Comparison of ENCODE assay signal across 22 cellular contexts in genomic region chr12:30243426-30243825, GRCh38.
DNase-seq lines count a peak whose midpoint lies in the region; ATAC-seq and TF ChIP-seq lines count a peak whose summit lies in the region.
"Had no signal": no experiment of that assay in that cellular context is flagged by ENCODE, and none has a peak within 500 bp of the region (broad histone marks: within the 10 kb centered on the region; RNA-seq: fewer than 3 reads in every experiment).

No MANE protein-coding gene starts in this region.

- H3K4me1 ChIP-seq in BE2C (peaks cover 16% of the 10 kb centered on the region), smooth muscle cell (ENCODE audit: low read depth) (no peaks in the 10 kb centered on the region), GM23338 (ENCODE audit: insufficient read depth) (no peaks in the 10 kb centered on the region), SJCRH30 (no peaks in the 10 kb centered on the region)
- H3K4me1 ChIP-seq: A549; BLaER1 treated with 17β-estradiol and CSF1 and Interleukin-3, amounts not matched to agents 10 nM and 100 nM; HAP-1 had no signal

- H3F3A ChIP-seq in smooth muscle cell (ENCODE audit: low read depth) (no peaks in the 10 kb centered on the region), GM23338 (replicated peaks; ENCODE audit: low read depth) (no peaks in the 10 kb centered on the region)

- H3K9me3 Mint-ChIP-seq in GM23338 = no peaks in the 10 kb centered on the region
- H3K9me3 Mint-ChIP-seq: CD4-positive, alpha-beta T cell had no signal

- H3K4me3 Mint-ChIP-seq in GM23338 = no peak overlapping the region
- H3K4me3 Mint-ChIP-seq: B cell; CD14-positive monocyte; CD4-positive, alpha-beta T cell; CD8-positive, alpha-beta memory T cell had no signal

- ATAC-seq in SK-N-SH treated with all-trans-retinoic acid at 6 μM for 48 hours (no peak), GM23338 (no peak)
- ATAC-seq: A549, GM12878 had no signal

- WGBS in smooth muscle cell (ENCODE audit: low lambda C conversion rate) = 42% methylated on average over 2 of the region's 2 CpGs

- H3K79me2 ChIP-seq in smooth muscle cell (ENCODE audit: low read depth) (no peaks in the 10 kb centered on the region), GM23338 (replicated peaks; ENCODE audit: insufficient read depth) (no peaks in the 10 kb centered on the region)

- H3K4me2 ChIP-seq in smooth muscle cell = no peak overlapping the region
- H3K4me2 ChIP-seq in GM23338 = no peak overlapping the region
- H3K4me2 ChIP-seq: A549; BLaER1 treated with 17β-estradiol and CSF1 and Interleukin-3, amounts not matched to agents 10 nM and 100 nM had no signal

- H4K20me1 ChIP-seq in smooth muscle cell (ENCODE audit: low read depth) = no peaks in the 10 kb centered on the region
- H4K20me1 ChIP-seq in GM23338 (replicated peaks; ENCODE audit: insufficient read depth) = no peaks in the 10 kb centered on the region
- H4K20me1 ChIP-seq: BLaER1 treated with 17β-estradiol and CSF1 and Interleukin-3, amounts not matched to agents 10 nM and 100 nM had no signal

- H3K27me3 Mint-ChIP-seq in GM23338 (ENCODE audit: insufficient read depth, low read depth, poor library complexity) = no peaks in the 10 kb centered on the region
- H3K27me3 Mint-ChIP-seq: B cell; CD4-positive, alpha-beta T cell; CD8-positive, alpha-beta memory T cell had no signal

- no peaks in the 10 kb centered on the region; the same call in 1 of the 2 replicates for H3K9me2 ChIP-seq in GM23338 (ENCODE audit: insufficient read depth)

- no peak overlapping the region for H3K4me3 ChIP-seq in BE2C (ENCODE audit: low read depth, low read length)
- H3K4me3 ChIP-seq in smooth muscle cell = no peak overlapping the region
- no peak overlapping the region for H3K4me3 ChIP-seq in GM23338
- no peak overlapping the region for H3K4me3 ChIP-seq in SJCRH30
- H3K4me3 ChIP-seq: A549; BLaER1 treated with 17β-estradiol and CSF1 and Interleukin-3, amounts not matched to agents 10 nM and 100 nM; GM12878; HAP-1 had no signal

- H2AFZ ChIP-seq in smooth muscle cell (ENCODE audit: low read depth) (peak overlapping the region; percentile 39), GM23338 (no peak overlapping the region)

- TF ChIP-seq CTCF in BE2C (IDR thresholded peaks at IDR 0.05; ENCODE audit: low read depth, low read length) = no peak
- TF ChIP-seq CTCF in smooth muscle cell (IDR thresholded peaks at IDR 0.05; ENCODE audit: borderline replicate concordance, insufficient read depth, poor library complexity, severe bottlenecking) = no peak
- no peak for TF ChIP-seq CTCF in GM23338 (conservative IDR thresholded peaks at IDR 0.05; ENCODE audit: low read depth in 2 of 2)

- no peak overlapping the region for H3K27ac Mint-ChIP-seq in GM23338
- H3K27ac Mint-ChIP-seq: B cell; CD14-positive monocyte; CD4-positive, alpha-beta T cell; CD8-positive, alpha-beta memory T cell had no signal

- DNase-seq in BE2C (peak; percentile 40), SK-MEL-5 (ENCODE audit: low read depth, low spot score) (peak; percentile 17), smooth muscle cell (lab: John Stamatoyannopoulos, UW; ENCODE audit: unreplicated experiment) (no peak), GM23338 (ENCODE audit: low spot score) (no peak), AML-193 (lab: John Stamatoyannopoulos, UW) (no peak), SJCRH30 (no peak)
- DNase-seq: 8988T; ACHN; CD4-positive, alpha-beta T cell; CD8-positive, alpha-beta memory T cell; DMS 273 treated with DMSO at 0.1 percent for 48 hours; DMS79; EL; GDM1; GOT3 had no signal

- no peak overlapping the region for H3K27ac ChIP-seq in smooth muscle cell (ENCODE audit: low read depth)
- no peak overlapping the region for H3K27ac ChIP-seq in GM23338 (ENCODE audit: low read depth)
- H3K27ac ChIP-seq in SJCRH30 = no peak overlapping the region
- H3K27ac ChIP-seq: A549; BLaER1 treated with 17β-estradiol and CSF1 and Interleukin-3, amounts not matched to agents 10 nM and 100 nM had no signal

- no peaks in the 10 kb centered on the region for H3K27me3 ChIP-seq in BE2C
- no peaks in the 10 kb centered on the region for H3K27me3 ChIP-seq in smooth muscle cell (ENCODE audit: low read depth)
- H3K27me3 ChIP-seq in GM23338 (ENCODE audit: insufficient read depth) = no peaks in the 10 kb centered on the region
- H3K27me3 ChIP-seq in SJCRH30 = no peaks in the 10 kb centered on the region
- H3K27me3 ChIP-seq: BLaER1 treated with 17β-estradiol and CSF1 and Interleukin-3, amounts not matched to agents 10 nM and 100 nM had no signal

- no peaks in the 10 kb centered on the region for H3K9me3 ChIP-seq in BE2C
- no peaks in the 10 kb centered on the region for H3K9me3 ChIP-seq in smooth muscle cell (replicated peaks; ENCODE audit: low read depth)
- H3K9me3 ChIP-seq in SJCRH30 (replicated peaks) = no peaks in the 10 kb centered on the region
- H3K9me3 ChIP-seq: A549; BLaER1 treated with 17β-estradiol and CSF1 and Interleukin-3, amounts not matched to agents 10 nM and 100 nM; HAP-1 had no signal

- H3K36me3 Mint-ChIP-seq in GM23338 (ENCODE audit: low read depth) = no peaks in the 10 kb centered on the region
- H3K36me3 Mint-ChIP-seq: CD14-positive monocyte; CD8-positive, alpha-beta memory T cell had no signal

- no peaks in the 10 kb centered on the region for H3K36me3 ChIP-seq in BE2C
- no peaks in the 10 kb centered on the region for H3K36me3 ChIP-seq in smooth muscle cell (ENCODE audit: low read depth)
- H3K36me3 ChIP-seq in GM23338 (ENCODE audit: insufficient read depth) = no peaks in the 10 kb centered on the region
- no peaks in the 10 kb centered on the region for H3K36me3 ChIP-seq in SJCRH30
- H3K36me3 ChIP-seq: BLaER1 treated with 17β-estradiol and CSF1 and Interleukin-3, amounts not matched to agents 10 nM and 100 nM; HAP-1 had no signal

- in situ Hi-C loops in SK-MEL-5 (cut with HindIII; ENCODE audit: low pct_unique_long_range_greater_than_20kb, low sequenced_read_pairs) = no loop called here

- no peaks in the 10 kb centered on the region for H3K4me1 Mint-ChIP-seq in GM23338
- H3K4me1 Mint-ChIP-seq: B cell; CD14-positive monocyte; CD8-positive, alpha-beta memory T cell had no signal

- H3K9ac ChIP-seq in smooth muscle cell (ENCODE audit: low read depth) = no peak overlapping the region
- H3K9ac ChIP-seq: BLaER1 treated with 17β-estradiol and CSF1 and Interleukin-3, amounts not matched to agents 10 nM and 100 nM had no signal

TF ChIP-seq in SK-N-SH treated with all-trans-retinoic acid at 6 μM for 48 hours, 23 proteins besides CTCF, POLR2A, EP300 and RAD21:
- TF ChIP-seq SNAI2 (CRISPR knock-in tag; IDR thresholded peaks at IDR 0.05) = 0 out of 2 replicates have a peak, but pooled peaks have one; percentile 51
- TF ChIP-seq TSHZ2 (CRISPR knock-in tag; IDR thresholded peaks at IDR 0.05) = no peak
- peak; percentile 75 for TF ChIP-seq ISL1 (CRISPR knock-in tag; IDR thresholded peaks at IDR 0.05)
TF ChIP-seq in SK-N-SH treated with all-trans-retinoic acid at 6 μM for 48 hours: peak in this region for 2.

TF ChIP-seq in GM23338, 12 proteins besides CTCF, POLR2A, EP300 and RAD21:
- no peak for TF ChIP-seq EZH2phosphoT487 (IDR thresholded peaks at IDR 0.05; ENCODE audit: unreplicated experiment)
- TF ChIP-seq NANOG (IDR thresholded peaks at IDR 0.05; ENCODE audit: borderline replicate concordance) = no peak
- no peak for TF ChIP-seq CREB1 (CRISPR knock-in tag; IDR thresholded peaks at IDR 0.05; ENCODE audit: low read depth)
TF ChIP-seq in GM23338: peak in this region for 0.

Comparison
In these comparisons a context has a peak if more than half of its experiments do, and no peak if none do; other contexts are left out.
1. DNase-seq: peak in BE2C (single experiment) and SK-MEL-5 (single experiment); none in smooth muscle cell (single experiment), GM23338 (single experiment), AML-193 (0 of 2) and SJCRH30 (0 of 2).